ENCODE assay signal across 8 cellular contexts in genomic region chr5:119355636-119356383, GRCh38. TPM values are rescaled to one million over a fixed set of nuclear protein-coding genes. Genes with fewer than 3 reads are reported as not detected.
DNase-seq lines count a peak whose midpoint lies in the region; ATAC-seq, FAIRE-seq and TF ChIP-seq lines count a peak whose summit lies in the region.

Gene TNFAIP8, plus strand, starts transcription at chr5:119356019. Its CDS starts 72 bp downstream, at chr5:119356091.

- peak within 1 kb of the TSS; percentile 88 for H2AFZ ChIP-seq in neural progenitor cell (replicated peaks)

- peaks cover 25% of the 10 kb centered on the region for H4K20me1 ChIP-seq in neural progenitor cell (ENCODE audit: low read depth)

- FAIRE-seq in GM12892 (lab: Jason Lieb, UNC), result peak; percentile 92

- no peaks in the 10 kb centered on the region for H3K79me2 ChIP-seq in neural progenitor cell (ENCODE audit: low read depth)

- H3K4me3 ChIP-seq in neural progenitor cell, result peak within 1 kb of the TSS; percentile 68

- H3K9me3 Mint-ChIP-seq in neural progenitor cell, result no peaks in the 10 kb centered on the region

- peak; percentile 88 for TF ChIP-seq POLR2A in GM12892 (IDR thresholded peaks at IDR 0.05; ENCODE audit: low read depth, low read length)

- peaks cover 23% of the 10 kb centered on the region for H3K4me1 Mint-ChIP-seq in neural progenitor cell

- H3F3A ChIP-seq in neural progenitor cell (ENCODE audit: low read depth), result peaks cover 22% of the 10 kb centered on the region

- ATAC-seq in HG02610 (IDR thresholded peaks at IDR 0.05; ENCODE audit: unreplicated experiment), result peak; percentile 58

- peaks cover 16% of the 10 kb centered on the region for H3K27me3 Mint-ChIP-seq in neural progenitor cell (ENCODE audit: insufficient read depth, low read depth)

- peak within 1 kb of the TSS; percentile 6 for H3K9ac ChIP-seq in neural progenitor cell

- H3K27ac ChIP-seq in neural progenitor cell (no peak within 1 kb of the TSS), substantia nigra (ENCODE audit: low read depth, low read length, poor library complexity, severe bottlenecking) (no peak within 1 kb of the TSS)

- no peaks in the 10 kb centered on the region for H3K9me3 ChIP-seq in neural progenitor cell (ENCODE audit: low read depth)

- no peaks in the 10 kb centered on the region for H3K36me3 Mint-ChIP-seq in neural progenitor cell

- TF ChIP-seq CTCF in neural progenitor cell (IDR thresholded peaks at IDR 0.05), result no peak

- peaks cover 43% of the 10 kb centered on the region for H3K27me3 ChIP-seq in neural progenitor cell

- peak within 1 kb of the TSS; percentile 88 for H3K4me3 Mint-ChIP-seq in neural progenitor cell

- H3K4me1 ChIP-seq in neural progenitor cell, result peaks cover 8% of the 10 kb centered on the region

- DNase-seq in GM12892 (ENCODE audit: insufficient read length) (peak; percentile 47), NOMO-1 treated with dmso at 0.1 percent for 144 hours (lab: John Stamatoyannopoulos, UW; ENCODE audit: unreplicated experiment) (peak; percentile 49), foreskin melanocyte (peak; percentile 10), neural progenitor cell (ENCODE audit: low spot score) (peak; percentile 74), substantia nigra (lab: John Stamatoyannopoulos, UW) (peak in 30 of 49 donors; percentile 3 to 51 (median 16)), NCI-H526 (lab: John Stamatoyannopoulos, UW) (no peak)
- DNase-seq in activated T-helper 9 cell treated with anti-CD3 and anti-CD28 coated beads, Interleukin-2, amount 50 U/mL, for 16 hours (ENCODE audit: low read depth), result peak; percentile 70

- no peaks in the 10 kb centered on the region for H3K36me3 ChIP-seq in neural progenitor cell

- peak within 1 kb of the TSS; percentile 10 for H3K27ac Mint-ChIP-seq in neural progenitor cell

- peak within 1 kb of the TSS; percentile 89 for H3K4me2 ChIP-seq in neural progenitor cell

RNA-seq across cellular contexts. Expression of gene TNFAIP8, which starts in this region (rescaled TPM):
- polyA plus RNA-seq in GM12892 (2012; ENCODE audit: missing spikeins), result 104 TPM
- total RNA-seq in neural progenitor cell (ENCODE audit: low replicate concordance), result 35.6 and 40.6 TPM in 2 replicates

Comparison
In these comparisons a context has a peak if more than half of its experiments do, and no peak if none do; other contexts are left out.
1. DNase-seq: peak in GM12892 (single experiment), NOMO-1 treated with dmso at 0.1 percent for 144 hours (single experiment), activated T-helper 9 cell treated with anti-CD3 and anti-CD28 coated beads, Interleukin-2, amount 50 U/mL, for 16 hours (single experiment), foreskin melanocyte (single experiment), neural progenitor cell (single experiment) and substantia nigra (30 of 49); none in NCI-H526 (0 of 2).